In the genomic region with DNA sequence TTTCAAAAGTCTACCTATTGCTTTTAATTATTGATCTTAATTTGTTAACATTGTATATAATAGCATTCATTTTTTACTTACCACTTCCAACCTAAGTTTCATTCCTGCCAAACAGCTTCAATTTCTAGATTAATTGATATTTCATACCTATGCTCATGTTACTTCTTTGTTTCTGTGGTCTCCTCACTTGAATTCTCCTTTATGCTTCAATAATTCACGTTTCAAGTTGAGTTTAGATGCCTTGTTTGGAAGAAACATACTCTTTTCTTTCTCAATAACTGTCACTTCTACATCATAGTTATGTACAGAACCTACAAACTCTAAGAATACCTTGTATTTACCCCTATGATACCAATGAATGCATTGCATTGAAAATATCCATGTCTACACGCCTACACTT, we compare ENCODE assay signal across 23 cellular contexts.
"Had no signal": no experiment of that assay in that cellular context is flagged by ENCODE, and none has a peak within 500 bp of the region (broad histone marks: within the 10 kb centered on the region; RNA-seq: fewer than 3 reads in every experiment).

No MANE protein-coding gene starts in this region.

- H3K36me3 ChIP-seq: left ventricle myocardium inferior, ovary, right atrium auricular region, right lobe of liver, tibial nerve, uterus had no signal

- DNase-seq: hippocampal formation; kidney glomerular epithelial cell; left colon; left ventricle myocardium inferior; midbrain; mucosa of descending colon; naive thymus-derived CD4-positive, alpha-beta T cell; ovary; right lobe of liver; stimulated activated CD4-positive, alpha-beta T cell treated with anti-CD3 and anti-CD28 coated beads, Interleukin-1b, Interleukin-23, amount 100 ng/mL, for 48 hours; stimulated activated CD4-positive, alpha-beta T cell treated with anti-CD3 and anti-CD28 coated beads, Interleukin-2, amount 100 ng/mL, for 48 hours; stimulated activated CD4-positive, alpha-beta T cell treated with anti-CD3 and anti-CD28 coated beads, Interleukin-4, amount 100 ng/mL, for 4 hours; stimulated activated CD8-positive, alpha-beta memory T cell treated with anti-CD3 and anti-CD28 coated beads, Interleukin-4, amount 100 ng/mL, for 48 hours; stimulated activated naive CD4-positive, alpha-beta T cell treated with Interleukin-2 at 50 U/mL for 16 hours; stimulated activated naive CD8-positive, alpha-beta T cell treated with anti-CD3 and anti-CD28 coated beads, Interleukin-15, amount 100 ng/mL, for 72 hours; substantia nigra; uterus had no signal

- H3K27me3 ChIP-seq: ovary, right atrium auricular region, right lobe of liver, tibial nerve, uterus had no signal

- H3K9me3 ChIP-seq: left ventricle myocardium inferior, ovary, right atrium auricular region, right lobe of liver, tibial nerve, uterus had no signal

- H3K4me1 ChIP-seq: left ventricle myocardium inferior, right atrium auricular region, right lobe of liver, tibial nerve, uterus had no signal

- H3K4me3 ChIP-seq: left ventricle myocardium inferior, lung, mucosa of descending colon, ovary, right atrium auricular region, right lobe of liver, smooth muscle cell, tibial nerve, uterus had no signal

- H3K27ac ChIP-seq: left ventricle myocardium inferior, ovary, right atrium auricular region, right lobe of liver, tibial nerve, uterus had no signal

- ATAC-seq: left colon; mucosa of descending colon; naive thymus-derived CD4-positive, alpha-beta T cell; natural killer cell treated with Interleukin-12 subunit alpha and Interleukin-12 subunit beta and Interleukin-15 and Interleukin-18, amount 100 ng/mL, for 72 hours; right lobe of liver; stimulated activated memory B cell treated with anti-CD40 and anti-IgM and Interleukin-4, amounts not matched to agents 10 μg/mL and 1 μg/mL and 100 μg/mL, for 72 hours; stimulated activated naive CD8-positive, alpha-beta T cell treated with anti-CD3 and anti-CD28 coated beads, Interleukin-15, amount 100 ng/mL, for 72 hours had no signal
